ENCODE assay signal across 1 cellular context in genomic region chr3:56702487-56703315, GRCh38.
TF ChIP-seq lines count a peak whose summit lies in the region.

No MANE protein-coding gene starts in this region.

TF ChIP-seq in GM23338, 12 proteins besides CTCF, POLR2A, EP300 and RAD21 (continued from another document):
- TF ChIP-seq ZNF462 (CRISPR knock-in tag; IDR thresholded peaks at IDR 0.05): no peak
- TF ChIP-seq ZNF114 (CRISPR knock-in tag; IDR thresholded peaks at IDR 0.05): no peak
- no peak for TF ChIP-seq JUNB (IDR thresholded peaks at IDR 0.05; ENCODE audit: unreplicated experiment)
- no peak for TF ChIP-seq ETS1 (IDR thresholded peaks at IDR 0.05)
